In the genomic region with DNA sequence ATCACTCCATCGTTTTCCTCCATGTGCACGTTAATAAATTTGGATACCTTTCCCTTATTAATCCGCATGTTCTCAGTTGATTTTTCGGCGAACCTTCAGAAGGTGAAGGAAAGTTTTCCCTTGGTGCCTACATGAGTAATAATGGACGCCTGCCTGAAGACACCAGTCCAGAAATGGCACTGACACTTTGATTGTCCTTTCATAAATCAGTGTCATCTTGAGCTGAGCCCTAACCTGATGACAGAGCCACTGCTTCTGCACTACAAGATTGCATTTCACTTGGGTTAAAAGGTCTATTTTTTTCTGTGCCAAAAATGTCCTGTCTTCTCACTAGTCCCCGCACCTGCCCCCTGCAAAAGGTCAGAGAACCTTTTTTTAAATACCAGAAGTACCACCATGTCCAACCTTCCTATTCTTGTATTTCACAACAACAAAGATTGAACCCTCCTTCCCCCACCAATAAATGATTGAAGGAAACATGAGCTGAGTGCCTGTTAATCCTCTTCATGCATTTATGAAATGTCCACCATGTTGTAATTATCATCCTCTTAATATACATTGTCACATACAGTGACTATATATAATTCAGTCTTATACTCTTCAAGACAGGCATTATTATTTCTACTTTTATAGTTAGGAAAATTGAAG, we compare ENCODE assay signal across 24 cellular contexts.
A peak's percentile ranks its signal among the peaks of the same experiment; 100 is the strongest.
DNase-seq lines count a peak whose midpoint lies in the region; ATAC-seq and TF ChIP-seq lines count a peak whose summit lies in the region.
"Had no signal": no experiment of that assay in that cellular context is flagged by ENCODE, and none has a peak within 500 bp of the region (broad histone marks: within the 10 kb centered on the region; RNA-seq: fewer than 3 reads in every experiment).

No MANE protein-coding gene starts in this region.

- H3K27me3 ChIP-seq in cardiac muscle cell (no peaks in the 10 kb centered on the region), left ventricle myocardium inferior (ENCODE audit: low read depth) (no peaks in the 10 kb centered on the region), psoas muscle (ENCODE audit: insufficient read depth in 3 of 3, low read length in 2 of 3) (no peaks in the 10 kb centered on the region)
- H3K27me3 ChIP-seq: BE2C; BLaER1 treated with 17β-estradiol and CSF1 and Interleukin-3, amounts not matched to agents 10 nM and 100 nM had no signal

- H3K4me1 ChIP-seq in cardiac muscle cell (ENCODE audit: low read depth) (peaks cover 53% of the 10 kb centered on the region), left ventricle myocardium inferior (peaks cover 13% of the 10 kb centered on the region), psoas muscle (peaks cover 11% of the 10 kb centered on the region)
- H3K4me1 ChIP-seq: BE2C; BLaER1 treated with 17β-estradiol and CSF1 and Interleukin-3, amounts not matched to agents 10 nM and 100 nM had no signal

- H3K4me3 Mint-ChIP-seq in mesothelial cell of epicardium = no peak overlapping the region
- H3K4me3 Mint-ChIP-seq: CD14-positive monocyte; CD4-positive, alpha-beta T cell; CD8-positive, alpha-beta memory T cell; GM23338; H9 had no signal

- intact Hi-C loops in left ventricle myocardium inferior (cut with micrococcal nuclease) = no loop called here
- intact Hi-C loops in psoas muscle (cut with DNase I) = loop anchor here in 1 of 2 donors (10.0 kb wide), 1 partner anchor 221 kb away; no protein-coding TSS in a partner anchor

- ATAC-seq in psoas muscle = peak; percentile 79 to 86 (median 84)
- no peak for ATAC-seq in GM19035 (IDR thresholded peaks at IDR 0.05; ENCODE audit: unreplicated experiment)
- ATAC-seq in HG03432 (IDR thresholded peaks at IDR 0.05; ENCODE audit: unreplicated experiment) = no peak
- ATAC-seq: A549, GM12878, GM23338, HCT116 had no signal

- H3K36me3 ChIP-seq in cardiac muscle cell (no peaks in the 10 kb centered on the region), left ventricle myocardium inferior (no peaks in the 10 kb centered on the region), psoas muscle (ENCODE audit: insufficient read depth in 1 of 2, low read depth in 1 of 2) (no peaks in the 10 kb centered on the region)
- H3K36me3 ChIP-seq: BE2C; BLaER1 treated with 17β-estradiol and CSF1 and Interleukin-3, amounts not matched to agents 10 nM and 100 nM had no signal

- DNase-seq in cardiac muscle cell (ENCODE audit: low read depth in 1 of 2, low spot score in 1 of 2) (no peak), left ventricle myocardium inferior (no peak), mesothelial cell of epicardium (ENCODE audit: low spot score in 2 of 2, unreplicated experiment in 2 of 2) (no peak), psoas muscle (no peak), SW 1271 (lab: John Stamatoyannopoulos, UW) (no peak)
- DNase-seq: 8988T; ACHN; AML-193; BE2C; CD4-positive, alpha-beta T cell; CD8-positive, alpha-beta memory T cell; DMS 273 treated with DMSO at 0.1 percent for 48 hours; DMS79; EL; GDM1; H9 had no signal

- WGBS in psoas muscle, 3 donors = 33 to 51% (median 36%) methylated on average over 7 of the region's 7 CpGs

- peak overlapping the region; percentile 32 for H3K27ac Mint-ChIP-seq in mesothelial cell of epicardium
- H3K27ac Mint-ChIP-seq: CD4-positive, alpha-beta T cell; CD8-positive, alpha-beta memory T cell had no signal

- no peaks in the 10 kb centered on the region for H3K9me3 Mint-ChIP-seq in mesothelial cell of epicardium
- H3K9me3 Mint-ChIP-seq: CD4-positive, alpha-beta T cell; GM23338; H9 had no signal

- H3K27me3 Mint-ChIP-seq in mesothelial cell of epicardium (ENCODE audit: low read depth) = no peaks in the 10 kb centered on the region

- peak overlapping the region; percentile 70 for H3K27ac ChIP-seq in cardiac muscle cell
- H3K27ac ChIP-seq in left ventricle myocardium inferior (replicated peaks) = no peak overlapping the region
- H3K27ac ChIP-seq in psoas muscle = peak overlapping the region; percentile 28
- H3K27ac ChIP-seq: BLaER1 treated with 17β-estradiol and CSF1 and Interleukin-3, amounts not matched to agents 10 nM and 100 nM had no signal

- H3K4me1 Mint-ChIP-seq in mesothelial cell of epicardium = peaks cover 12% of the 10 kb centered on the region

- H3K9me3 ChIP-seq in cardiac muscle cell (ENCODE audit: low read depth) (no peaks in the 10 kb centered on the region), left ventricle myocardium inferior (replicated peaks) (no peaks in the 10 kb centered on the region), psoas muscle (no peaks in the 10 kb centered on the region)
- H3K9me3 ChIP-seq: A549; BE2C; BLaER1 treated with 17β-estradiol and CSF1 and Interleukin-3, amounts not matched to agents 10 nM and 100 nM had no signal

- TF ChIP-seq CTCF in cardiac muscle cell (IDR thresholded peaks at IDR 0.05; ENCODE audit: low read depth, low read length) = no peak
- no peak for TF ChIP-seq CTCF in left ventricle myocardium inferior (IDR thresholded peaks at IDR 0.05; ENCODE audit: borderline replicate concordance)
- no peak for TF ChIP-seq CTCF in mesothelial cell of epicardium (IDR thresholded peaks at IDR 0.05; ENCODE audit: unreplicated experiment)
- TF ChIP-seq CTCF in psoas muscle (IDR thresholded peaks at IDR 0.05) = no peak

- no peaks in the 10 kb centered on the region for H3K36me3 Mint-ChIP-seq in mesothelial cell of epicardium
- H3K36me3 Mint-ChIP-seq: CD14-positive monocyte; CD8-positive, alpha-beta memory T cell had no signal

- H3K4me3 ChIP-seq in cardiac muscle cell (no peak overlapping the region), left ventricle myocardium inferior (no peak overlapping the region), psoas muscle (peak overlapping the region; percentile 8)
- H3K4me3 ChIP-seq: A549; BLaER1 treated with 17β-estradiol and CSF1 and Interleukin-3, amounts not matched to agents 10 nM and 100 nM; GM12878; GM23338 had no signal

Comparison
In these comparisons a context has a peak if more than half of its experiments do, and no peak if none do; other contexts are left out.
1. ATAC-seq: peak in psoas muscle (4 of 4); none in GM19035 (single experiment) and HG03432 (single experiment).